Comparison of ENCODE assay signal across 28 cellular contexts in genomic region chr10:43151371-43151770, GRCh38. TPM values are rescaled to one million over a fixed set of nuclear protein-coding genes. Genes with fewer than 3 reads are reported as not detected.
DNase-seq lines count a peak whose midpoint lies in the region; ATAC-seq and TF ChIP-seq lines count a peak whose summit lies in the region.
"Had no signal": no experiment of that assay in that cellular context is flagged by ENCODE, and none has a peak within 500 bp of the region (broad histone marks: within the 10 kb centered on the region; RNA-seq: fewer than 3 reads in every experiment).

No MANE protein-coding gene starts in this region.

- no peaks in the 10 kb centered on the region for H3K27me3 Mint-ChIP-seq in MCF 10A (ENCODE audit: insufficient read depth, unreplicated experiment)
- H3K27me3 Mint-ChIP-seq: memory B cell, naive B cell had no signal

- H3K9me2 ChIP-seq in OCI-LY7 (ENCODE audit: insufficient read depth, low read length): no peaks in the 10 kb centered on the region
- H3K9me2 ChIP-seq: SK-N-SH had no signal

- BruUV-seq in MCF 10A (replicated peaks; lab: Mats Ljungman, UMichigan) (no TSS peak), OCI-LY7 (replicated peaks; lab: Mats Ljungman, UMichigan) (no TSS peak)

- no peaks in the 10 kb centered on the region for H3K36me3 ChIP-seq in breast epithelium
- H3K36me3 ChIP-seq in OCI-LY7 (ENCODE audit: insufficient read depth, low read length): peaks cover 28% of the 10 kb centered on the region
- H3K36me3 ChIP-seq in osteoblast (ENCODE audit: insufficient read depth, low read length): no peaks in the 10 kb centered on the region
- no peaks in the 10 kb centered on the region for H3K36me3 ChIP-seq in mucosa of descending colon (ENCODE audit: low read depth)
- H3K36me3 ChIP-seq: suprapubic skin had no signal

- DNase-seq in MCF 10A (ENCODE audit: unreplicated experiment) (no peak), breast epithelium (ENCODE audit: low spot score in 2 of 2) (no peak), OCI-LY7 (ENCODE audit: low spot score) (no peak), fibroblast of villous mesenchyme (ENCODE audit: low read depth) (peak; percentile 86), osteoblast (ENCODE audit: insufficient read length, low spot score, missing footprints) (no peak), mucosa of descending colon (no peak), ecto neural progenitor cell (ENCODE audit: low spot score) (no peak)
- no peak for DNase-seq in activated CD8-positive, alpha-beta memory T cell treated with anti-CD3 and anti-CD28 coated beads, Interleukin-2, amount 50 U/mL, for 4 hours
- DNase-seq: ACHN; activated CD8-positive, alpha-beta memory T cell treated with anti-CD3 and anti-CD28 coated beads, Interleukin-2, amount 50 U/mL, for 48 hours; anterior cingulate cortex; central memory CD4-positive, alpha-beta T cell; DMS 273 treated with DMSO at 0.1 percent for 48 hours; erythroblast; kidney glomerular epithelial cell; naive B cell; NCI-H1436 treated with DMSO at 0.1 percent for 48 hours; NCI-H2171; NCI-H524 treated with DMSO at 0.1 percent for 48 hours; posterior cingulate gyrus; SK-N-SH had no signal

- H3K27me3 ChIP-seq in breast epithelium: no peaks in the 10 kb centered on the region
- H3K27me3 ChIP-seq in osteoblast (ENCODE audit: insufficient read depth, low read length): no peaks in the 10 kb centered on the region
- H3K27me3 ChIP-seq: BLaER1, suprapubic skin had no signal

- TF ChIP-seq CTCF in MCF 10A (IDR thresholded peaks at IDR 0.05; ENCODE audit: unreplicated experiment): no peak
- TF ChIP-seq CTCF in breast epithelium (IDR thresholded peaks at IDR 0.05): no peak
- no peak for TF ChIP-seq CTCF in OCI-LY7 (conservative IDR thresholded peaks at IDR 0.05; ENCODE audit: low read length)
- no peak for TF ChIP-seq CTCF in fibroblast of villous mesenchyme (IDR thresholded peaks at IDR 0.05; ENCODE audit: insufficient read depth, low read depth, low read length)
- TF ChIP-seq CTCF in osteoblast (IDR thresholded peaks at IDR 0.05; ENCODE audit: extremely low read depth, low read depth, low read length): no peak
- TF ChIP-seq CTCF in mucosa of descending colon (IDR thresholded peaks at IDR 0.05): no peak

- CTCF ChIA-PET in MCF 10A (lab: Yijun Ruan, JAX): interaction anchor here (0.7 kb wide), 1 partner anchor 197 kb away, joined by 3 read pairs; no protein-coding TSS in a partner anchor
- CTCF ChIA-PET in OCI-LY7 (lab: Charles Lee; ENCODE audit: unreplicated experiment): no interaction called here

- H3K4me1 Mint-ChIP-seq in MCF 10A (ENCODE audit: insufficient read depth, unreplicated experiment): peaks cover 14% of the 10 kb centered on the region
- H3K4me1 Mint-ChIP-seq: WTC11 had no signal

- H2AFZ ChIP-seq in OCI-LY7 (ENCODE audit: low read length): no peak overlapping the region
- H2AFZ ChIP-seq in osteoblast (ENCODE audit: low read length): no peak overlapping the region

- H3K9me3 Mint-ChIP-seq in MCF 10A (ENCODE audit: unreplicated experiment): no peaks in the 10 kb centered on the region
- H3K9me3 Mint-ChIP-seq: memory B cell had no signal

- no peaks in the 10 kb centered on the region for H3K9me3 ChIP-seq in breast epithelium
- peaks cover 24% of the 10 kb centered on the region for H3K9me3 ChIP-seq in OCI-LY7 (ENCODE audit: low read length)
- H3K9me3 ChIP-seq in osteoblast (ENCODE audit: low read depth, low read length): no peaks in the 10 kb centered on the region
- no peaks in the 10 kb centered on the region for H3K9me3 ChIP-seq in mucosa of descending colon
- H3K9me3 ChIP-seq: SK-N-SH, suprapubic skin had no signal

- no peaks in the 10 kb centered on the region for H3K36me3 Mint-ChIP-seq in MCF 10A (ENCODE audit: insufficient read depth, unreplicated experiment)
- H3K36me3 Mint-ChIP-seq: WTC11 had no signal

- peaks cover 99% of the 10 kb centered on the region for H3K79me2 ChIP-seq in OCI-LY7 (ENCODE audit: insufficient read depth, low read depth, low read length)
- peaks cover 99% of the 10 kb centered on the region for H3K79me2 ChIP-seq in osteoblast (ENCODE audit: insufficient read depth, low read length)

- H3K4me2 ChIP-seq in OCI-LY7 (ENCODE audit: low read length) (peak overlapping the region; percentile 34), osteoblast (ENCODE audit: insufficient read depth, low read length) (peak overlapping the region; percentile 23)
- H3K4me2 ChIP-seq: BLaER1, SK-N-SH had no signal

- H3K27ac ChIP-seq in breast epithelium: no peak overlapping the region
- no peak overlapping the region for H3K27ac ChIP-seq in OCI-LY7 (ENCODE audit: low read depth, low read length, poor library complexity, severe bottlenecking)
- peak overlapping the region; percentile 5 for H3K27ac ChIP-seq in osteoblast (ENCODE audit: low read depth, low read length)
- H3K27ac ChIP-seq: BLaER1, suprapubic skin had no signal

- TF ChIP-seq POLR2A in breast epithelium (IDR thresholded peaks at IDR 0.05): no peak

- no peak for ATAC-seq in mucosa of descending colon
- ATAC-seq: K562, sciatic nerve, WTC11 had no signal

- intact Hi-C loops in MCF 10A (cut with micrococcal nuclease): no loop called here
- intact Hi-C loops in breast epithelium (cut with DNase I; ENCODE audit: low total_unique reads): no loop called here
- intact Hi-C loops in OCI-LY7 (cut with micrococcal nuclease; ENCODE audit: unreplicated experiment): no loop called here
- intact Hi-C loops in mucosa of descending colon (cut with DNase I, micrococcal nuclease): no loop called here

- POLR2A ChIA-PET in MCF 10A (lab: Yijun Ruan, JAX): interaction anchor here (1.4 to 3.1 kb wide), 3 partner anchors 11 to 13 kb away, joined by 8 to 14 read pairs (median 10); partner anchors contain the start of gene CSGALNACT2
- POLR2A ChIA-PET in OCI-LY7 (lab: Charles Lee): interaction anchor here (0.6 to 2.0 kb wide), 10 partner anchors 10 to 1855 kb away, joined by 3 to 9 read pairs (median 4); partner anchors contain the start of gene CSGALNACT2

- H3K4me1 ChIP-seq in breast epithelium (no peaks in the 10 kb centered on the region), OCI-LY7 (ENCODE audit: insufficient read depth, low read length, poor library complexity, severe bottlenecking) (peaks cover 8% of the 10 kb centered on the region), osteoblast (ENCODE audit: insufficient read depth, low read length) (peaks cover 8% of the 10 kb centered on the region), mucosa of descending colon (ENCODE audit: low read depth) (no peaks in the 10 kb centered on the region)
- H3K4me1 ChIP-seq: BLaER1 had no signal

- no peak overlapping the region for H3K4me3 Mint-ChIP-seq in MCF 10A (ENCODE audit: unreplicated experiment)
- H3K4me3 Mint-ChIP-seq: memory B cell; naive B cell; T-helper 2 cell treated with Interferon-gamma antibody and Interleukin-4, amounts not matched to agents 5 μg/mL and 100 μg/mL, for 36 hours; WTC11 had no signal

- H4K20me1 ChIP-seq in OCI-LY7 (ENCODE audit: insufficient read depth, low read length) (peaks cover 14% of the 10 kb centered on the region; the same call in 1 of the 2 replicates), osteoblast (ENCODE audit: insufficient read depth, low read length) (peaks cover 58% of the 10 kb centered on the region)

- H3K27ac Mint-ChIP-seq in MCF 10A (ENCODE audit: low read depth, unreplicated experiment): peak overlapping the region; percentile 31
- H3K27ac Mint-ChIP-seq: memory B cell; T-helper 2 cell treated with Interferon-gamma antibody and Interleukin-4, amounts not matched to agents 5 μg/mL and 100 μg/mL, for 36 hours; WTC11 had no signal

- H3K4me3 ChIP-seq in breast epithelium: no peak overlapping the region
- H3K4me3 ChIP-seq in OCI-LY7 (ENCODE audit: low read depth, low read length, poor library complexity, severe bottlenecking): no peak overlapping the region
- no peak overlapping the region for H3K4me3 ChIP-seq in fibroblast of villous mesenchyme (ENCODE audit: low read depth, low read length)
- no peak overlapping the region for H3K4me3 ChIP-seq in osteoblast (ENCODE audit: insufficient read depth, low read length)
- no peak overlapping the region for H3K4me3 ChIP-seq in mucosa of descending colon
- H3K4me3 ChIP-seq: BLaER1, K562, suprapubic skin had no signal

RNA-seq across cellular contexts. Expression of gene CSGALNACT2, which starts 13.1 kb away (rescaled TPM):
- total RNA-seq in MCF 10A (2022): 30.0 and 32.8 TPM in 2 replicates
- 10 to 100 TPM; 21.6 to 35.5 (median 27.8) TPM for total RNA-seq in breast epithelium
- 13.2 and 16.7 TPM in 2 replicates for total RNA-seq in OCI-LY7 (2014; rRNA removed; shearing (Covaris generic))
- total RNA-seq in OCI-LY7 (2022): 33.6 and 38.8 TPM in 2 replicates
- total RNA-seq in fibroblast of villous mesenchyme: 13.2 and 17.3 TPM in 2 replicates
- 31.8 and 37.7 TPM in 2 replicates for total RNA-seq in osteoblast
- 10 to 100 TPM in 1 of 3 donors, 1 to 10 TPM in 2; 3.9 to 20.1 (median 7.4) TPM for total RNA-seq in mucosa of descending colon
